Comparison of ENCODE assay signal across 1 cellular context in the genomic region with DNA sequence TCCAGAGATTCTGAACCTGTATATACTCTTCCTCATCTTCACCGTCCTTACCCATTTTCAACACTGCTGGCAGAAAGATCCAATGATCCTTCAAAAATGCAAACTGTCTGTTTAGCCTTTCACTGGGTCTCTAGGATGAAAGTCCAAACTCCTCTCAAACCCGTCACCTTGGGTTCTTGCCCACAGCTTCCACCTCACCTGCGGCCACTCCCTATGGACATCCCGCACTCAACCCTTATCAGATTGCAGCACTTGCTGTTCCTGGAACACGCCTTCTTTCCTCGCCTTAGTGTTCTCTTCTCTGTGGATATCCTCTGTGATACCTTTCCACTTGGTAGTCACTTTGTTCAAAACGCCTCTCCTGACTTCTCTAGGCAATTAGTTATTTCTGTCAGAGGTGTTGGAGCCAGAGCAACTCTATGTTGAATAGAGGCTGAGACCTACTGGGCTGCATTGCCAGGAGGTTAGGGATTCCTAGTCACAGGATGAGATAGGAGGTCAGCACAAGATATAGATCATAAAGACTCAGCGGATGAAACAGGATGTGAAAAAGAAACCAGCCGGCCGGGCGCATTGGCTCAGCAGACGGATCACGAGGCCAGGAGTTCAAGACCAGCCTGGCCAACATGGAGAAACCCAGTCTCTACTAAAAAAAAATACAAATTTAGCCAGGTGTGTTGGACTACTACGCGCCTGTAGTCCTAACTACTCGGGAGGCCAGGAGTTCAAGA.
TF ChIP-seq lines count a peak whose summit lies in the region.

No MANE protein-coding gene starts in this region.

TF ChIP-seq in liver, 16 proteins besides CTCF, POLR2A, EP300 and RAD21 (continued from another document):
- peak; percentile 23 for TF ChIP-seq SP1 (IDR thresholded peaks at IDR 0.05)
TF ChIP-seq in liver: peak in this region for 3.
